ENCODE assay signal across 8 cellular contexts in genomic region chr4:153466637-153467153, GRCh38. TPM values are rescaled to one million over a fixed set of nuclear protein-coding genes. Genes with fewer than 3 reads are reported as not detected.
DNase-seq lines count a peak whose midpoint lies in the region; ATAC-seq, FAIRE-seq and TF ChIP-seq lines count a peak whose summit lies in the region.

No MANE protein-coding gene starts in this region.

- peaks cover 7% of the 10 kb centered on the region for H3K36me3 ChIP-seq in NT2/D1 (ENCODE audit: insufficient read depth, insufficient read length, low read length)
- H3K36me3 ChIP-seq in bronchial epithelial cell (ENCODE audit: control insufficient read depth, insufficient read depth, low read length), result no peaks in the 10 kb centered on the region
- H3K36me3 ChIP-seq in lower lobe of right lung, result no peaks in the 10 kb centered on the region
- no peaks in the 10 kb centered on the region for H3K36me3 ChIP-seq in urinary bladder (ENCODE audit: insufficient read depth)

- H3K27me3 ChIP-seq in NT2/D1 (ENCODE audit: insufficient read depth, insufficient read length) (peaks cover 4% of the 10 kb centered on the region), bronchial epithelial cell (ENCODE audit: control insufficient read depth, insufficient read depth, low read length) (no peaks in the 10 kb centered on the region), lower lobe of right lung (ENCODE audit: low read depth) (no peaks in the 10 kb centered on the region)

- no peaks in the 10 kb centered on the region for H3K4me1 ChIP-seq in NT2/D1 (ENCODE audit: insufficient read depth, insufficient read length)
- H3K4me1 ChIP-seq in lower lobe of right lung, result peaks cover 48% of the 10 kb centered on the region
- no peaks in the 10 kb centered on the region for H3K4me1 ChIP-seq in urinary bladder (ENCODE audit: insufficient read depth)

- no peak for FAIRE-seq in bronchial epithelial cell (lab: Jason Lieb, UNC)

- H3K9me3 ChIP-seq in NT2/D1 (ENCODE audit: insufficient read depth, low read length) (no peaks in the 10 kb centered on the region), lower lobe of right lung (no peaks in the 10 kb centered on the region)

- peak overlapping the region; percentile 68 for H3K4me3 ChIP-seq in NT2/D1 (ENCODE audit: insufficient read length, low read depth)
- peak overlapping the region; percentile 97 for H3K4me3 ChIP-seq in bronchial epithelial cell (ENCODE audit: low read depth, low read length)
- H3K4me3 ChIP-seq in lower lobe of right lung, result peak overlapping the region; percentile 88
- peak overlapping the region; percentile 90 for H3K4me3 ChIP-seq in urinary bladder (ENCODE audit: low read depth, low read length)

- ATAC-seq in GM21737 (IDR thresholded peaks at IDR 0.05; ENCODE audit: unreplicated experiment), result peak; percentile 2
- peak; percentile 52 to 60 for ATAC-seq in lower lobe of right lung

- DNase-seq in ELR (ENCODE audit: low read depth) (peak; percentile 10), NT2/D1 (ENCODE audit: low read depth, low spot score) (no peak), bronchial epithelial cell (ENCODE audit: low read depth) (no peak), lower lobe of right lung (no peak), SIG-M5 treated with dmso at 0.1 percent for 504 hours (lab: John Stamatoyannopoulos, UW; ENCODE audit: unreplicated experiment) (no peak), NCI-H1092 treated with DMSO at 0.1 percent for 48 hours (lab: John Stamatoyannopoulos, UW) (no peak)

- peak overlapping the region; percentile 82 for H3K27ac ChIP-seq in lower lobe of right lung
- H3K27ac ChIP-seq in urinary bladder (ENCODE audit: low read depth), result no peak overlapping the region

- intact Hi-C loops in lower lobe of right lung (cut with DNase I), result no loop called here

- H3K9ac ChIP-seq in NT2/D1 (ENCODE audit: insufficient read length, low read depth), result peak overlapping the region; percentile 88

- under 1% methylated on average over 48 of the region's 48 CpGs for WGBS in urinary bladder

- no peak for TF ChIP-seq CTCF in bronchial epithelial cell (IDR thresholded peaks at IDR 0.05; ENCODE audit: insufficient read depth, low read length, severe bottlenecking)
- TF ChIP-seq CTCF in lower lobe of right lung (IDR thresholded peaks at IDR 0.05), result no peak

RNA-seq across cellular contexts. Expression of gene TMEM131L, which starts 0.5 kb away (rescaled TPM):
- total RNA-seq in bronchial epithelial cell (7.9 TPM in 2 replicates), lower lobe of right lung (21.7 TPM), urinary bladder (70.0 TPM)
- 9.6 TPM for polyA plus RNA-seq in urinary bladder
